ENCODE assay signal across 9 cellular contexts in genomic region chr4:39365931-39366771, GRCh38. TPM values are rescaled to one million over a fixed set of nuclear protein-coding genes. Genes with fewer than 3 reads are reported as not detected.
DNase-seq lines count a peak whose midpoint lies in the region; ATAC-seq, FAIRE-seq and TF ChIP-seq lines count a peak whose summit lies in the region.
"Had no signal": no experiment of that assay in that cellular context is flagged by ENCODE, and none has a peak within 500 bp of the region (broad histone marks: within the 10 kb centered on the region; RNA-seq: fewer than 3 reads in every experiment).

RFC1 (minus strand) TSS chr4:39366362; CDS start chr4:39366241, 121 bp downstream.

- H2BK15ac ChIP-seq in H1 (ENCODE audit: low read length) (no peak within 1 kb of the TSS), mesenchymal stem cell (ENCODE audit: low read depth, poor library complexity, severe bottlenecking) (peak within 1 kb of the TSS; percentile 54)

- POLR2A ChIA-PET in H1 (lab: Charles Lee; ENCODE audit: partially characterized antibody): interaction anchor here (0.6 to 3.3 kb wide), 23 partner anchors 8 to 322 kb away, joined by 3 to 27 read pairs (median 3); partner anchors contain the start of genes LIAS and RPL9

- H2BK12ac ChIP-seq in H1 (ENCODE audit: low read depth, low read length) (0 out of 2 replicates have a peak within 1 kb of the TSS, but pooled peaks have one; percentile 35), mesenchymal stem cell (ENCODE audit: low read length in 2 of 2) (peak within 1 kb of the TSS in 1 of 2 experiments; percentile 77)

- CTCF ChIA-PET in H1 (lab: Charles Lee; ENCODE audit: partially characterized antibody): interaction anchor here (0.8 to 1.7 kb wide), 3 partner anchors 26 to 81 kb away, joined by 3 to 8 read pairs (median 4); no protein-coding TSS in a partner anchor

- H3K4me2 ChIP-seq in H1 (ENCODE audit: insufficient read depth in 1 of 2, low read depth in 2 of 2, low read length in 2 of 2) (peak within 1 kb of the TSS; percentile 57 to 72), mesenchymal stem cell (ENCODE audit: low read length, poor library complexity, severe bottlenecking) (peak within 1 kb of the TSS; percentile 69)

- no peak for TF ChIP-seq RAD21 in H1 (IDR thresholded peaks at IDR 0.05 in 1 of 2, conservative IDR thresholded peaks at IDR 0.05 in 1 of 2; ENCODE audit: low read depth in 2 of 2, low read length in 2 of 2)

- H3K9me3 ChIP-seq in H1 (ENCODE audit: insufficient read depth in 2 of 2, low read depth in 1 of 2, low read length in 1 of 2) (peaks cover 3% of the 10 kb centered on the region in 2 experiments; a peak in 2 of 4 replicates), mesenchymal stem cell (ENCODE audit: control insufficient read depth, low read length) (no peaks in the 10 kb centered on the region)

- TF ChIP-seq CTCF in H1 (IDR thresholded peaks at IDR 0.05; ENCODE audit: control extremely low read depth in 1 of 3, insufficient read depth in 1 of 3, low read depth in 1 of 3, low read length in 3 of 3): no peak

- H3K27ac ChIP-seq in H1 (ENCODE audit: low read depth, low read length): peak within 1 kb of the TSS; percentile 92
- H3K27ac ChIP-seq in mesenchymal stem cell (ENCODE audit: low read length, poor library complexity, severe bottlenecking): peak within 1 kb of the TSS; percentile 31

- FAIRE-seq in H1 (lab: Jason Lieb, UNC): peak; percentile 45
- FAIRE-seq: islet of Langerhans had no signal

- no peak within 1 kb of the TSS; the same call in 1 of the 2 replicates for H3K18ac ChIP-seq in H1 (ENCODE audit: extremely low read depth, low read length)
- peak within 1 kb of the TSS; percentile 83 to 96 for H3K18ac ChIP-seq in mesenchymal stem cell (ENCODE audit: low read depth in 1 of 2, low read length in 2 of 2)

- peak within 1 kb of the TSS; percentile 35 for H3K56ac ChIP-seq in H1 (replicated peaks; ENCODE audit: insufficient read length, low read depth, low read length)

- H3K4me1 ChIP-seq in H1 (replicated peaks in 1 of 4; ENCODE audit: control insufficient read depth in 3 of 4, insufficient read depth in 4 of 4, low read length in 3 of 4) (peaks cover 0 to 4% (median 0%) of the 10 kb centered on the region in 4 experiments; a peak in 1 of 7 replicates), mesenchymal stem cell (ENCODE audit: control insufficient read depth, insufficient read depth, low read depth, low read length) (peaks cover 3% of the 10 kb centered on the region)

- H2AK5ac ChIP-seq in H1 (ENCODE audit: low read depth, low read length) (no peak within 1 kb of the TSS), mesenchymal stem cell (ENCODE audit: low read length, severe bottlenecking) (no peak within 1 kb of the TSS)

- peaks cover 0 to 12% (median 6%) of the 10 kb centered on the region in 4 experiments; a peak in 5 of 7 replicates for H3K27me3 ChIP-seq in H1 (replicated peaks in 1 of 4; ENCODE audit: control insufficient read depth in 3 of 4, extremely low read depth in 1 of 4, insufficient read depth in 3 of 4, low read length in 3 of 4)
- H3K27me3 ChIP-seq in mesenchymal stem cell (ENCODE audit: control insufficient read depth in 1 of 2, insufficient read depth in 1 of 2, low read length in 2 of 2): no peaks in the 10 kb centered on the region

- TF ChIP-seq EP300 in H1 (IDR thresholded peaks at IDR 0.05; ENCODE audit: borderline replicate concordance in 1 of 2, low read depth in 2 of 2, low read length in 2 of 2): 0 out of 3 replicates have a peak, but pooled peaks of 1 of the 2 experiments have one; percentile 21

- H3K4me3 ChIP-seq in H1 (ENCODE audit: extremely low read depth in 1 of 4, insufficient read depth in 2 of 4, low read depth in 3 of 4, low read length in 4 of 4) (peak within 1 kb of the TSS; percentile 80 to 93 (median 81)), mesenchymal stem cell (ENCODE audit: insufficient read depth in 1 of 2, low read depth in 1 of 2, low read length in 2 of 2) (peak within 1 kb of the TSS; percentile 85 to 99)

- H3K79me1 ChIP-seq in H1 (ENCODE audit: low read depth, low read length) (peaks cover 3% of the 10 kb centered on the region), mesenchymal stem cell (replicated peaks; ENCODE audit: low read length, poor library complexity, severe bottlenecking) (peaks cover 3% of the 10 kb centered on the region)

- H3K23ac ChIP-seq in H1 (ENCODE audit: insufficient read length) (no peak within 1 kb of the TSS), mesenchymal stem cell (ENCODE audit: low read length in 2 of 2) (peak within 1 kb of the TSS in 1 of 2 experiments; percentile 40)

- peak within 1 kb of the TSS; percentile 75 to 90 (median 87) for H3K9ac ChIP-seq in H1 (replicated peaks in 1 of 4; ENCODE audit: extremely low read depth in 1 of 4, low read depth in 3 of 4, low read length in 3 of 4)
- peak within 1 kb of the TSS; percentile 97 for H3K9ac ChIP-seq in mesenchymal stem cell (ENCODE audit: low read length)

- no peak within 1 kb of the TSS for H2BK120ac ChIP-seq in H1 (replicated peaks; ENCODE audit: low read depth, low read length)
- H2BK120ac ChIP-seq in mesenchymal stem cell (ENCODE audit: low read depth, low read length): peak within 1 kb of the TSS; percentile 29

- H3K79me2 ChIP-seq in H1 (ENCODE audit: control insufficient read depth in 1 of 2, insufficient read depth in 2 of 2, low read length in 2 of 2): peaks cover 9 to 47% of the 10 kb centered on the region in 2 experiments

- H3K36me3 ChIP-seq in H1 (ENCODE audit: control insufficient read depth in 2 of 4, insufficient read depth in 4 of 4, low read length in 3 of 4) (no peaks in the 10 kb centered on the region), mesenchymal stem cell (ENCODE audit: control insufficient read depth in 1 of 2, insufficient read depth in 2 of 2, low read depth in 1 of 2, low read length in 2 of 2) (peaks cover 0 to under 1% of the 10 kb centered on the region in 2 experiments)

- H3K23me2 ChIP-seq in H1 (ENCODE audit: low read depth, low read length): 0 out of 2 replicates have a peak, but pooled peaks cover 3% of the 10 kb centered on the region

- H4K8ac ChIP-seq in H1 (ENCODE audit: extremely low read depth, insufficient read depth, low read length) (peak within 1 kb of the TSS; percentile 96), mesenchymal stem cell (ENCODE audit: low read length) (peak within 1 kb of the TSS; percentile 95)

- no peak within 1 kb of the TSS for H2BK20ac ChIP-seq in H1 (ENCODE audit: low read length)

- ATAC-seq in GM19395 (IDR thresholded peaks at IDR 0.05; ENCODE audit: unreplicated experiment): peak; percentile 75

- peak within 1 kb of the TSS; percentile 76 for H4K5ac ChIP-seq in H1 (ENCODE audit: insufficient read length, low read depth, low read length)

- peak within 1 kb of the TSS; percentile 36; the same call in 1 of the 2 replicates for H2AFZ ChIP-seq in H1 (ENCODE audit: low read length)
- peak within 1 kb of the TSS; percentile 67 for H2AFZ ChIP-seq in mesenchymal stem cell (ENCODE audit: low read depth, low read length)

- 6% methylated on average over 54 of the region's 55 CpGs; no CpG with 5 or more reads in 1 of the 2 experiments for WGBS in H1 (ENCODE audit: extremely low coverage in 1 of 2, insufficient coverage in 1 of 2, insufficient read length in 1 of 2, insufficient replicate concordance in 2 of 2, low coverage in 1 of 2, low lambda C conversion rate in 2 of 2, missing lambda C conversion rate in 1 of 2), 2 experiments
- 3% methylated on average over 47 of the region's 55 CpGs for WGBS in mesenchymal stem cell

- peaks cover 3% of the 10 kb centered on the region in 2 experiments for H4K20me1 ChIP-seq in H1 (replicated peaks in 1 of 2; ENCODE audit: control insufficient read depth in 1 of 2, insufficient read depth in 2 of 2, low read length in 2 of 2)

- no peak within 1 kb of the TSS for H4K91ac ChIP-seq in H1 (replicated peaks; ENCODE audit: insufficient read length, low read length)
- peak within 1 kb of the TSS; percentile 14 for H4K91ac ChIP-seq in mesenchymal stem cell (ENCODE audit: low read length)

- peak within 1 kb of the TSS; percentile 81; the same call in 1 of the 2 replicates for H2BK5ac ChIP-seq in H1 (ENCODE audit: low read depth, low read length)
- peak within 1 kb of the TSS; percentile 35 for H2BK5ac ChIP-seq in mesenchymal stem cell (ENCODE audit: low read depth, low read length, poor library complexity, severe bottlenecking)

- H3K14ac ChIP-seq in H1 (ENCODE audit: insufficient read length) (no peak within 1 kb of the TSS), mesenchymal stem cell (ENCODE audit: low read length in 2 of 2) (peak within 1 kb of the TSS in 1 of 2 experiments; percentile 93)

- H3K4ac ChIP-seq in H1 (replicated peaks; ENCODE audit: insufficient read length, low read depth, low read length): peak within 1 kb of the TSS; percentile 11
- H3K4ac ChIP-seq in mesenchymal stem cell (ENCODE audit: low read depth in 1 of 2, low read length in 2 of 2): peak within 1 kb of the TSS; percentile 53 to 73

- TF ChIP-seq POLR2A in H1 (IDR thresholded peaks at IDR 0.05; ENCODE audit: control extremely low read depth in 1 of 2, low read depth in 2 of 2, low read length in 2 of 2): peak; percentile 71 to 91

- DNase-seq in C1 segment of cervical spinal cord (lab: John Stamatoyannopoulos, UW) (peak; percentile 33 to 81 (median 65)), HPDE6-E6E7 (ENCODE audit: extremely low spot score) (peak; percentile 83), NOMO-1 treated with DMSO at 0.1 percent for 48 hours (lab: John Stamatoyannopoulos, UW; ENCODE audit: unreplicated experiment) (peak; percentile 83), H1 (ENCODE audit: low read depth in 1 of 2, low spot score in 2 of 2) (peak; percentile 91 to 97), mesenchymal stem cell (peak; percentile 92)
- peak; percentile 83 to 88 for DNase-seq in activated CD8-positive, alpha-beta memory T cell treated with anti-CD3 and anti-CD28 coated beads for 4 hours (ENCODE audit: low read depth in 2 of 2)
- DNase-seq in stimulated activated CD8-positive, alpha-beta memory T cell treated with anti-CD3 and anti-CD28 coated beads, Interleukin-12 subunit alpha, Interleukin-12 subunit beta, amount 100 ng/mL, for 24 hours (ENCODE audit: extremely low read depth): peak; percentile 90

TF ChIP-seq in H1, 55 proteins besides CTCF, POLR2A, EP300 and RAD21 (continues in another document):
- no peak; the same call in 1 of the 2 replicates for TF ChIP-seq BRCA1 (IDR thresholded peaks at IDR 0.05; ENCODE audit: low read depth, low read length)
- no peak for TF ChIP-seq SUZ12 (IDR thresholded peaks at IDR 0.05; ENCODE audit: low read length)
- peak; percentile 85; the same call in 1 of the 2 replicates for TF ChIP-seq SP4 (IDR thresholded peaks at IDR 0.05; ENCODE audit: low read length)

RNA-seq across cellular contexts. Expression of gene RFC1, which starts in this region (rescaled TPM):
- total RNA-seq in H1 (2021; fragmentation: NEBNext Ultra II Directional; extraction: Animal tissue kit (Norgen Biotek cat#: 25700)): 78.0 and 83.8 TPM in 2 replicates
- polyA plus RNA-seq in H1 (2011; rRNA removed): 10.4 and 16.0 TPM in 2 replicates
- polyA plus RNA-seq in H1 (2011; cell fraction: cytosol; rRNA removed): 23.1 TPM
- polyA plus RNA-seq in H1 (2011; cell fraction: nucleus; rRNA removed): 25.6 TPM
- polyA plus RNA-seq in H1 (2012, experiment 1 of 2): 35.1 to 69.6 TPM (median 44.6 TPM) in 4 replicates
- polyA plus RNA-seq in H1 (2012, experiment 2 of 2): 3.6 TPM
- polyA plus RNA-seq in H1 (2013, experiment 1 of 2): 148 TPM
- 154 TPM for polyA plus RNA-seq in H1 (2013, experiment 2 of 2)
- polyA minus RNA-seq in H1 (2011; rRNA and poly(A)+ RNA removed): 72.5 and 78.2 TPM in 2 replicates
- polyA minus RNA-seq in H1 (2011; cell fraction: cytosol; rRNA and poly(A)+ RNA removed): 52.0 TPM
- polyA minus RNA-seq in H1 (2011; cell fraction: nucleus; rRNA and poly(A)+ RNA removed): 166 TPM
- polyA plus RNA-seq in mesenchymal stem cell (2013, experiment 1 of 2): 66.4 TPM
- 62.1 TPM for polyA plus RNA-seq in mesenchymal stem cell (2013, experiment 2 of 2)

Comparison
In these comparisons a context has a peak if more than half of its experiments do, and no peak if none do; other contexts are left out.
1. Peak in every context shown above with its lines: DNase-seq, ATAC-seq, H3K4me3 ChIP-seq and H3K27ac ChIP-seq.